13 cellular contexts compared by ENCODE assay signal in the genomic region with DNA sequence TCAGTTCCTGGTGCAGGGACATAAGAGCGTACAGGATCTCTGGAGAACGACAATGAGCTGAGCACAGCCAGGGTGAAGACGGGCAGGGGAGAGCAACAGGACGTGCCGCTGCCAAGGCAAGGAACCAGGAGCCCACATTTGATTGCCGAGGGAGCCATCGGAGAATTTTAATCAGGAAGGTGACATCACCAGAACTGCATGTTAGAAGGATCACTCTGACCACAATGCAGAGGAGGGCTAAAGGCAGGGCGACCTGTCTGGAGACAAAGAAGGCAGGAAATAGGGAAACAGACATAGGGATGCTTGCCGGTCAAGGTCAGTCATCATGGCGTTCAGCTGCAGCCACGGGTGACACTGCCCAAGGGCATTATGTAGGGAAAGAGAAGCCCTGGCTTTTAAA.
A peak's percentile ranks its signal among the peaks of the same experiment; 100 is the strongest.
DNase-seq lines count a peak whose midpoint lies in the region; ATAC-seq and TF ChIP-seq lines count a peak whose summit lies in the region.
"Had no signal": no experiment of that assay in that cellular context is flagged by ENCODE, and none has a peak within 500 bp of the region (broad histone marks: within the 10 kb centered on the region; RNA-seq: fewer than 3 reads in every experiment).

No MANE protein-coding gene starts in this region.

- H3K27ac Mint-ChIP-seq in T-helper 2 cell treated with Interferon-gamma antibody and Interleukin-4, amounts not matched to agents 5 μg/mL and 100 μg/mL, for 36 hours, result no peak overlapping the region
- H3K27ac Mint-ChIP-seq: activated naive CD8-positive, alpha-beta T cell treated with anti-CD3 and anti-CD28 coated beads, Interleukin-2, amount 50 U/mL, for 24 hours had no signal

- peaks cover 34% of the 10 kb centered on the region for H3K4me1 Mint-ChIP-seq in T-helper 2 cell treated with Interferon-gamma antibody and Interleukin-4, amounts not matched to agents 5 μg/mL and 100 μg/mL, for 36 hours (ENCODE audit: low read depth)

- ATAC-seq in Right ventricle myocardium inferior, result no peak
- ATAC-seq: activated naive CD8-positive, alpha-beta T cell treated with anti-CD3 and anti-CD28 coated beads, Interleukin-2, amount 50 U/mL, for 24 hours had no signal

- WGBS in suprapubic skin, result 77% methylated on average over 11 of the region's 11 CpGs

- no peak for TF ChIP-seq EP300 in suprapubic skin (IDR thresholded peaks at IDR 0.05)

- TF ChIP-seq POLR2A in suprapubic skin (IDR thresholded peaks at IDR 0.05), result no peak

- DNase-seq in H4 (ENCODE audit: low spot score) (peak; percentile 49), adipocyte (ENCODE audit: low read depth) (peak; percentile 42), kidney tubule cell (ENCODE audit: low spot score) (peak; percentile 89), suprapubic skin (ENCODE audit: low spot score in 2 of 2) (no peak), Right ventricle myocardium inferior (ENCODE audit: missing footprints) (no peak), GDM1 (lab: John Stamatoyannopoulos, UW) (no peak)
- no peak for DNase-seq in T-helper 2 cell treated with Interferon-gamma antibody and Interleukin-4, amounts not matched to agents 5 μg/mL and 100 μg/mL, for 36 hours (ENCODE audit: low spot score)
- DNase-seq: activated naive CD8-positive, alpha-beta T cell treated with anti-CD3 and anti-CD28 coated beads, Interleukin-2, amount 50 U/mL, for 24 hours; CD4-positive, alpha-beta memory T cell; HCEC 1CT; stimulated activated CD4-positive, alpha-beta T cell treated with anti-CD3 and anti-CD28 coated beads, Interleukin-4, amount 100 ng/mL, for 1 hour had no signal

- no peaks in the 10 kb centered on the region for H3K9me3 Mint-ChIP-seq in T-helper 2 cell treated with Interferon-gamma antibody and Interleukin-4, amounts not matched to agents 5 μg/mL and 100 μg/mL, for 36 hours
- H3K9me3 Mint-ChIP-seq: activated naive CD8-positive, alpha-beta T cell treated with anti-CD3 and anti-CD28 coated beads, Interleukin-2, amount 50 U/mL, for 24 hours; CD4-positive, alpha-beta memory T cell had no signal

- H3K4me3 Mint-ChIP-seq in T-helper 2 cell treated with Interferon-gamma antibody and Interleukin-4, amounts not matched to agents 5 μg/mL and 100 μg/mL, for 36 hours, result no peak overlapping the region
- H3K4me3 Mint-ChIP-seq: activated naive CD8-positive, alpha-beta T cell treated with anti-CD3 and anti-CD28 coated beads, Interleukin-2, amount 50 U/mL, for 24 hours; CD4-positive, alpha-beta memory T cell had no signal

- TF ChIP-seq CTCF in suprapubic skin (IDR thresholded peaks at IDR 0.05), result no peak

- peaks cover 4% of the 10 kb centered on the region for H3K36me3 Mint-ChIP-seq in T-helper 2 cell treated with Interferon-gamma antibody and Interleukin-4, amounts not matched to agents 5 μg/mL and 100 μg/mL, for 36 hours (ENCODE audit: low read depth)
- H3K36me3 Mint-ChIP-seq: CD4-positive, alpha-beta memory T cell had no signal

- H3K4me3 ChIP-seq in adipocyte (ENCODE audit: low read length), result no peak overlapping the region
- H3K4me3 ChIP-seq in suprapubic skin, result no peak overlapping the region
- H3K4me3 ChIP-seq: SK-N-MC had no signal

- intact Hi-C loops in Right ventricle myocardium inferior (cut with DNase I), result no loop called here

- H3K36me3 ChIP-seq in adipocyte (ENCODE audit: control insufficient read depth, insufficient read depth, low read length, severe bottlenecking), result no peaks in the 10 kb centered on the region
- no peaks in the 10 kb centered on the region for H3K36me3 ChIP-seq in suprapubic skin

- H3K27me3 Mint-ChIP-seq in T-helper 2 cell treated with Interferon-gamma antibody and Interleukin-4, amounts not matched to agents 5 μg/mL and 100 μg/mL, for 36 hours (ENCODE audit: low read depth), result no peaks in the 10 kb centered on the region
- H3K27me3 Mint-ChIP-seq: activated naive CD8-positive, alpha-beta T cell treated with anti-CD3 and anti-CD28 coated beads, Interleukin-2, amount 50 U/mL, for 24 hours; CD4-positive, alpha-beta memory T cell had no signal

- H3K9me3 ChIP-seq in adipocyte (ENCODE audit: control insufficient read depth, low read length) (no peaks in the 10 kb centered on the region), suprapubic skin (no peaks in the 10 kb centered on the region)

- H3K9ac ChIP-seq in adipocyte (ENCODE audit: low read length), result no peak overlapping the region

- H3K4me1 ChIP-seq in adipocyte (ENCODE audit: control insufficient read depth, insufficient read depth, low read length) (peaks cover 10% of the 10 kb centered on the region), suprapubic skin (peaks cover 14% of the 10 kb centered on the region)

- H3K27ac ChIP-seq in suprapubic skin, result peak overlapping the region; percentile 2
- H3K27ac ChIP-seq: HL-60, SK-N-MC had no signal

- H3K27me3 ChIP-seq in adipocyte (replicated peaks; ENCODE audit: control insufficient read depth, insufficient read depth, low read length) (no peaks in the 10 kb centered on the region), suprapubic skin (no peaks in the 10 kb centered on the region)

Comparison
In these comparisons a context has a peak if more than half of its experiments do, and no peak if none do; other contexts are left out.
1. DNase-seq: peak in H4 (single experiment), adipocyte (single experiment) and kidney tubule cell (single experiment); none in suprapubic skin (0 of 2), Right ventricle myocardium inferior (single experiment), T-helper 2 cell treated with Interferon-gamma antibody and Interleukin-4, amounts not matched to agents 5 μg/mL and 100 μg/mL, for 36 hours (single experiment) and GDM1 (single experiment).